In genomic region chr2:195898505-195898904, GRCh38 we compare ENCODE assay signal across 1 cellular context.
TF ChIP-seq lines count a peak whose summit lies in the region.

No MANE protein-coding gene starts in this region.

TF ChIP-seq in WTC11, 78 proteins besides CTCF, POLR2A, EP300 and RAD21 (continued from another document):
- TF ChIP-seq ZSCAN18 (CRISPR knock-in tag; IDR thresholded peaks at IDR 0.05) (no peak), TP53 (CRISPR knock-in tag; IDR thresholded peaks at IDR 0.05) (no peak), CDX4 (CRISPR knock-in tag; IDR thresholded peaks at IDR 0.05; ENCODE audit: borderline replicate concordance) (no peak), E2F5 (CRISPR knock-in tag; IDR thresholded peaks at IDR 0.05) (no peak), NFE2L1 (CRISPR knock-in tag; IDR thresholded peaks at IDR 0.05) (no peak)
